In the genomic region with DNA sequence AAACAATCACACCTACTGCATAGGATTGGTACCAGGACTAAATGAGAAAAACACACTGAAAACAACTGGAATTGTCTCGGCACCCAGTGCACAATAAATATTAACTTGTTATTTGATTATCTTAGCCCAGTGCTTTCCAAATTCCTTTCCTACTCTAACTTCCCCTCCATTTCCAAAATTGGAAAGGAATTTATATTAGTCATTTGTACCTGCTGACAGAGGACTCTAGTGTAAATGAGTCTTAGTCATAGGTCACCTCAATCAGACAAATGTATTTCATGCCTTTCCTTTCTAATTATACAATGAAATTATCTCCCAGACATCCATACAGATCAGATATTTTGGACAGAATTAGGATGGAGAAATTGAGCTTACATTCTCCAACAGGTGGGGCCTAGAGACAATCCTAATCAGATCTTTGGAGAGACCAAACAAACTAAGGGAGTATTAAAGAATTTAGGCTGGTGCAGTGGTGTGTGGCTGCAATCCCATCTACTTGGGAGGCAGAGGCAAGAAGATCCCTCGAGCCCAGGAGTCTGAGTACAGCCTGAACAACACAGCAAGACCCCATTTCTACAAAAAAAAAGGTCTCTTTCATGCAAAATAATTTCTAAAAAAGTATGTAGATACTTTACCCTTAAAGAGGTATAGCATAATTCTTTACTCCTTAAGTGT, we compare ENCODE assay signal across 1 cellular context.
TF ChIP-seq lines count a peak whose summit lies in the region.

No MANE protein-coding gene starts in this region.

TF ChIP-seq in HepG2, 621 proteins besides CTCF, POLR2A, EP300 and RAD21:
- TF ChIP-seq ZNF101 (CRISPR knock-in tag; IDR thresholded peaks at IDR 0.05; ENCODE audit: borderline replicate concordance, low read depth) (no peak), SAP130 (CRISPR knock-in tag; IDR thresholded peaks at IDR 0.05; ENCODE audit: low read depth) (peak; percentile 36; the same call in 1 of the 2 replicates), ZNF772 (CRISPR knock-in tag; IDR thresholded peaks at IDR 0.05) (no peak), ZNF121 (CRISPR knock-in tag; IDR thresholded peaks at IDR 0.05) (peak; percentile 62; the same call in 1 of the 2 replicates), PAWR (CRISPR knock-in tag; IDR thresholded peaks at IDR 0.05; ENCODE audit: borderline replicate concordance) (no peak), MLX (CRISPR knock-in tag; IDR thresholded peaks at IDR 0.05) (no peak), POLR2AphosphoS2 (IDR thresholded peaks at IDR 0.05; ENCODE audit: low read depth, low read length) (no peak), MEF2D (CRISPR knock-in tag; IDR thresholded peaks at IDR 0.05) (peak; percentile 79; the same call in 1 of the 2 replicates), MED1 (CRISPR knock-in tag; IDR thresholded peaks at IDR 0.05) (0 out of 2 replicates have a peak, but pooled peaks have one; percentile 38)
- TF ChIP-seq, protein P1, sequence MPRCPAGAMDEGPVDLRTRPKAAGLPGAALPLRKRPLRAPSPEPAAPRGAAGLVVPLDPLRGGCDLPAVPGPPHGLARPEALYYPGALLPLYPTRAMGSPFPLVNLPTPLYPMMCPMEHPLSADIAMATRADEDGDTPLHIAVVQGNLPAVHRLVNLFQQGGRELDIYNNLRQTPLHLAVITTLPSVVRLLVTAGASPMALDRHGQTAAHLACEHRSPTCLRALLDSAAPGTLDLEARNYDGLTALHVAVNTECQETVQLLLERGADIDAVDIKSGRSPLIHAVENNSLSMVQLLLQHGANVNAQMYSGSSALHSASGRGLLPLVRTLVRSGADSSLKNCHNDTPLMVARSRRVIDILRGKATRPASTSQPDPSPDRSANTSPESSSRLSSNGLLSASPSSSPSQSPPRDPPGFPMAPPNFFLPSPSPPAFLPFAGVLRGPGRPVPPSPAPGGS (CRISPR knock-in tag; IDR thresholded peaks at IDR 0.05): no peak
- TF ChIP-seq, protein P2, sequence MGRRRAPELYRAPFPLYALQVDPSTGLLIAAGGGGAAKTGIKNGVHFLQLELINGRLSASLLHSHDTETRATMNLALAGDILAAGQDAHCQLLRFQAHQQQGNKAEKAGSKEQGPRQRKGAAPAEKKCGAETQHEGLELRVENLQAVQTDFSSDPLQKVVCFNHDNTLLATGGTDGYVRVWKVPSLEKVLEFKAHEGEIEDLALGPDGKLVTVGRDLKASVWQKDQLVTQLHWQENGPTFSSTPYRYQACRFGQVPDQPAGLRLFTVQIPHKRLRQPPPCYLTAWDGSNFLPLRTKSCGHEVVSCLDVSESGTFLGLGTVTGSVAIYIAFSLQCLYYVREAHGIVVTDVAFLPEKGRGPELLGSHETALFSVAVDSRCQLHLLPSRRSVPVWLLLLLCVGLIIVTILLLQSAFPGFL (CRISPR knock-in tag; IDR thresholded peaks at IDR 0.05): no peak
- TF ChIP-seq, protein P3, sequence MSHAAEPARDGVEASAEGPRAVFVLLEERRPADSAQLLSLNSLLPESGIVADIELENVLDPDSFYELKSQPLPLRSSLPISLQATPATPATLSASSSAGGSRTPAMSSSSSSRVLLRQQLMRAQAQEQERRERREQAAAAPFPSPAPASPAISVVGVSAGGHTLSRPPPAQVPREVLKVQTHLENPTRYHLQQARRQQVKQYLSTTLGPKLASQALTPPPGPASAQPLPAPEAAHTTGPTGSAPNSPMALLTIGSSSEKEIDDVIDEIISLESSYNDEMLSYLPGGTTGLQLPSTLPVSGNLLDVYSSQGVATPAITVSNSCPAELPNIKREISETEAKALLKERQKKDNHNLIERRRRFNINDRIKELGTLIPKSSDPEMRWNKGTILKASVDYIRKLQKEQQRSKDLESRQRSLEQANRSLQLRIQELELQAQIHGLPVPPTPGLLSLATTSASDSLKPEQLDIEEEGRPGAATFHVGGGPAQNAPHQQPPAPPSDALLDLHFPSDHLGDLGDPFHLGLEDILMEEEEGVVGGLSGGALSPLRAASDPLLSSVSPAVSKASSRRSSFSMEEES (CRISPR knock-in tag; IDR thresholded peaks at IDR 0.05): no peak
- TF ChIP-seq, protein P4, sequence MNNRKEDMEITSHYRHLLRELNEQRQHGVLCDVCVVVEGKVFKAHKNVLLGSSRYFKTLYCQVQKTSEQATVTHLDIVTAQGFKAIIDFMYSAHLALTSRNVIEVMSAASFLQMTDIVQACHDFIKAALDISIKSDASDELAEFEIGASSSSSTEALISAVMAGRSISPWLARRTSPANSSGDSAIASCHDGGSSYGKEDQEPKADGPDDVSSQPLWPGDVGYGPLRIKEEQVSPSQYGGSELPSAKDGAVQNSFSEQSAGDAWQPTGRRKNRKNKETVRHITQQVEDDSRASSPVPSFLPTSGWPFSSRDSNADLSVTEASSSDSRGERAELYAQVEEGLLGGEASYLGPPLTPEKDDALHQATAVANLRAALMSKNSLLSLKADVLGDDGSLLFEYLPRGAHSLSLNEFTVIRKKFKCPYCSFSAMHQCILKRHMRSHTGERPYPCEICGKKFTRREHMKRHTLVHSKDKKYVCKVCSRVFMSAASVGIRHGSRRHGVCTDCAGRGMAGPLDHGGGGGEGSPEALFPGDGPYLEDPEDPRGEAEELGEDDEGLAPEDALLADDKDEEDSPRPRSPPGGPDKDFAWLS (CRISPR knock-in tag; IDR thresholded peaks at IDR 0.05; ENCODE audit: borderline replicate concordance): no peak
